16 cellular contexts compared by ENCODE assay signal in the genomic region with DNA sequence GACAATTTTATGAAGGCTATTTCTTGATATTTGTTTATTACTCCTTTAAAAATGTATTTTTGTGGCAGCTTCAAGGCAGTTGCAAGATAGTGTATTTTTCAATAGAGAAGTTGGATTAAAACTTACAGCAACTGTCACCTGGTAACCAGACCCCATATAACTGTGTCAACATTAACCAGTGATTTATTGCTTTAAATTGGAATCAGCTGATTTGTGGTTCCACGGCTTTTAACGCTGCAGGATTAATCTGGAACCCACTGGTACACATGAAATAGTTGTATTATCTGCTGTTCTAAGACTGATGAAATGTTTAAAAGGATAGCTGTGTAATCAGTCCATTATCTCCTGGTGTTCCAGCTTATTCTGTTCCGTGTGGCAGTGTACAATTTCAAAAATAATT.
A peak's percentile ranks its signal among the peaks of the same experiment; 100 is the strongest.
DNase-seq lines count a peak whose midpoint lies in the region; ATAC-seq and TF ChIP-seq lines count a peak whose summit lies in the region.
"Had no signal": no experiment of that assay in that cellular context is flagged by ENCODE, and none has a peak within 500 bp of the region (broad histone marks: within the 10 kb centered on the region; RNA-seq: fewer than 3 reads in every experiment).

No MANE protein-coding gene starts in this region.

- H3K36me3 ChIP-seq in left ventricle myocardium inferior = peaks cover 8% of the 10 kb centered on the region
- no peaks in the 10 kb centered on the region for H3K36me3 ChIP-seq in endocrine pancreas (ENCODE audit: control insufficient read depth, insufficient read depth, low read length)
- peaks cover 0 to 49% (median 0%) of the 10 kb centered on the region in 3 donors for H3K36me3 ChIP-seq in tibial nerve
- H3K36me3 ChIP-seq: uterus had no signal

- peaks cover 85% of the 10 kb centered on the region for H3K36me3 Mint-ChIP-seq in T-cell

- no peak overlapping the region for H3K9ac ChIP-seq in endocrine pancreas (ENCODE audit: control insufficient read depth, insufficient read depth, low read length)

- H3K27ac ChIP-seq in left ventricle myocardium inferior (replicated peaks) (peak overlapping the region; percentile 53), tibial nerve (peak overlapping the region in 3 of 4 donors; percentile 0 to 86 (median 78))
- H3K27ac ChIP-seq: uterus had no signal

- peak overlapping the region; percentile 85 for H3K27ac Mint-ChIP-seq in T-cell

- peaks cover 96 to 99% (median 98%) of the 10 kb centered on the region in 3 donors for H3K4me1 Mint-ChIP-seq in T-cell

- H3K9me3 Mint-ChIP-seq in T-cell = no peaks in the 10 kb centered on the region

- H3K4me3 ChIP-seq in left ventricle myocardium inferior (peak overlapping the region; percentile 2), endocrine pancreas (ENCODE audit: control insufficient read depth, insufficient read depth, low read length) (peak overlapping the region; percentile 7), tibial nerve (no peak overlapping the region)
- H3K4me3 ChIP-seq: uterus had no signal

- intact Hi-C loops in left ventricle myocardium inferior (cut with micrococcal nuclease) = no loop called here
- intact Hi-C loops in Right ventricle myocardium inferior (cut with DNase I) = loop anchor here (5.0 to 10.0 kb wide), 2 partner anchors 64 to 393 kb away; no protein-coding TSS in a partner anchor

- H3K4me1 ChIP-seq in left ventricle myocardium inferior = peaks cover 86% of the 10 kb centered on the region
- no peaks in the 10 kb centered on the region for H3K4me1 ChIP-seq in endocrine pancreas (ENCODE audit: control insufficient read depth, insufficient read depth, low read length)
- peaks cover 0 to 66% (median 42%) of the 10 kb centered on the region in 4 donors for H3K4me1 ChIP-seq in tibial nerve
- H3K4me1 ChIP-seq: uterus had no signal

- WGBS in tibial nerve, 2 donors = 45 to 46% methylated on average over 3 of the region's 3 CpGs

- peak overlapping the region in 1 of 3 donors; percentile 58 for H3K4me3 Mint-ChIP-seq in T-cell

- in situ Hi-C loops in G401 (cut with HindIII; ENCODE audit: low sequenced_read_pairs) = no loop called here

- H3K27me3 Mint-ChIP-seq in T-cell = no peaks in the 10 kb centered on the region

- ATAC-seq in Right ventricle myocardium inferior = no peak
- no peak for ATAC-seq in T-cell (replicated peaks in 1 of 4)
- ATAC-seq in HG03342 (IDR thresholded peaks at IDR 0.05; ENCODE audit: unreplicated experiment) = no peak

- no peak for TF ChIP-seq POLR2A in tibial nerve (IDR thresholded peaks at IDR 0.05)

- H3K9me3 ChIP-seq in left ventricle myocardium inferior (replicated peaks) (peaks cover 8% of the 10 kb centered on the region), endocrine pancreas (ENCODE audit: control insufficient read depth, low read length) (no peaks in the 10 kb centered on the region), tibial nerve (peaks cover 0 to 8% (median 1%) of the 10 kb centered on the region in 4 donors)
- H3K9me3 ChIP-seq: uterus had no signal

- DNase-seq in left ventricle myocardium inferior (no peak), Right ventricle myocardium inferior (ENCODE audit: missing footprints) (no peak), T-cell (no peak), tibial nerve (ENCODE audit: low spot score in 2 of 2) (no peak), EL (no peak), G401 (ENCODE audit: low spot score) (no peak)
- DNase-seq: activated CD4-positive, alpha-beta T cell treated with anti-CD3 and anti-CD28 coated beads, Interleukin-2, amount 50 U/mL, for 1 hour; activated naive CD4-positive, alpha-beta T cell; cerebellar nuclear complex; IMR-90; kidney; NCI-H510A; stimulated activated CD4-positive, alpha-beta T cell treated with anti-CD3 and anti-CD28 coated beads, Interleukin-1b, Interleukin-23, amount 100 ng/mL, for 48 hours; uterus had no signal

- H3K27me3 ChIP-seq in left ventricle myocardium inferior (ENCODE audit: low read depth) (no peaks in the 10 kb centered on the region), endocrine pancreas (ENCODE audit: control insufficient read depth, insufficient read depth, low read length) (no peaks in the 10 kb centered on the region), tibial nerve (no peaks in the 10 kb centered on the region)
- H3K27me3 ChIP-seq: uterus had no signal

- CTCF ChIA-PET in T-cell (lab: Charles Lee) = interaction anchor here in 1 of 2 donors (0.9 kb wide), 1 partner anchor 33 kb away, joined by 4 read pairs; no protein-coding TSS in a partner anchor

- POLR2A ChIA-PET in T-cell (lab: Charles Lee) = no interaction called here

- TF ChIP-seq EP300 in tibial nerve (IDR thresholded peaks at IDR 0.05) = no peak

- TF ChIP-seq CTCF in left ventricle myocardium inferior (IDR thresholded peaks at IDR 0.05; ENCODE audit: borderline replicate concordance) (no peak), tibial nerve (IDR thresholded peaks at IDR 0.05) (no peak)

Comparison
In these comparisons a context has a peak if more than half of its experiments do, and no peak if none do; other contexts are left out.
1. H3K4me3 ChIP-seq: peak in left ventricle myocardium inferior (single experiment) and endocrine pancreas (single experiment); none in tibial nerve (0 of 4).